22 cellular contexts compared by ENCODE assay signal in genomic region chr9:133924453-133924852, GRCh38.
"Had no signal": no experiment of that assay in that cellular context is flagged by ENCODE, and none has a peak within 500 bp of the region (broad histone marks: within the 10 kb centered on the region; RNA-seq: fewer than 3 reads in every experiment).

No MANE protein-coding gene starts in this region.

- H3K27ac ChIP-seq: cardiac muscle cell, gastrocnemius medialis, heart left ventricle, sigmoid colon, testis had no signal

- H3K4me1 Mint-ChIP-seq: activated CD4-positive, alpha-beta T cell treated with anti-CD3 and anti-CD28 coated beads for 36 hours; activated naive CD8-positive, alpha-beta T cell treated with anti-CD3 and anti-CD28 coated beads for 36 hours; WTC11 had no signal

- ATAC-seq: activated CD4-positive, alpha-beta T cell treated with anti-CD3 and anti-CD28 coated beads for 36 hours; activated T-cell treated with anti-CD3 and anti-CD28 coated beads, Interleukin-2, amount 50 U/mL, for 4 hours; gastrocnemius medialis; heart left ventricle; mucosa of descending colon; WTC11 had no signal

- H3K36me3 ChIP-seq: cardiac muscle cell, gastrocnemius medialis, heart left ventricle, sigmoid colon had no signal

- H3K9me3 Mint-ChIP-seq: activated naive CD8-positive, alpha-beta T cell treated with anti-CD3 and anti-CD28 coated beads for 36 hours; activated T-cell treated with anti-CD3 and anti-CD28 coated beads, Interleukin-2, amount 50 U/mL, for 4 hours; activated T-helper 2 cell treated with anti-CD3 and anti-CD28 coated beads, Interferon-gamma antibody, Interleukin-2, Interleukin-4, amounts not matched to agents 10 μg/mL and 5 μg/mL and 100 μg/mL, durations not matched to agents 14 hours and 24 hours and 36 hours; memory B cell had no signal

- DNase-seq: activated CD4-positive, alpha-beta T cell treated with anti-CD3 and anti-CD28 coated beads for 36 hours; activated CD4-positive, alpha-beta T cell treated with anti-CD3 and anti-CD28 coated beads, Interleukin-2, amount 50 U/mL, for 4 hours; activated CD8-positive, alpha-beta memory T cell treated with anti-CD3 and anti-CD28 coated beads, Interleukin-2, amount 50 U/mL, for 48 hours; activated naive CD4-positive, alpha-beta T cell; activated naive CD8-positive, alpha-beta T cell treated with anti-CD3 and anti-CD28 coated beads for 36 hours; activated T-cell treated with anti-CD3 and anti-CD28 coated beads, Interleukin-2, amount 50 U/mL, for 4 hours; effector CD4-positive, alpha-beta T cell; gastrocnemius medialis; heart left ventricle; mucosa of descending colon; nephron progenitor cell; occipital lobe; sigmoid colon; stimulated activated CD4-positive, alpha-beta T cell treated with anti-CD3 and anti-CD28 coated beads, Interleukin-15, amount 100 ng/mL, for 24 hours; stimulated activated naive CD4-positive, alpha-beta T cell; T-helper 9 cell; testis had no signal

- H3K36me3 Mint-ChIP-seq: activated naive CD8-positive, alpha-beta T cell treated with anti-CD3 and anti-CD28 coated beads for 36 hours had no signal

- H3K27ac Mint-ChIP-seq: activated CD4-positive, alpha-beta T cell treated with anti-CD3 and anti-CD28 coated beads for 36 hours; activated naive CD8-positive, alpha-beta T cell treated with anti-CD3 and anti-CD28 coated beads for 36 hours; activated T-helper 2 cell treated with anti-CD3 and anti-CD28 coated beads, Interferon-gamma antibody, Interleukin-2, Interleukin-4, amounts not matched to agents 10 μg/mL and 5 μg/mL and 100 μg/mL, durations not matched to agents 14 hours and 24 hours and 36 hours; memory B cell; nephron progenitor cell; WTC11 had no signal

- H3K9me3 ChIP-seq: gastrocnemius medialis, heart left ventricle, mucosa of descending colon, sigmoid colon, testis had no signal

- H3K27me3 Mint-ChIP-seq: activated CD4-positive, alpha-beta T cell treated with anti-CD3 and anti-CD28 coated beads for 36 hours; activated naive CD8-positive, alpha-beta T cell treated with anti-CD3 and anti-CD28 coated beads for 36 hours; memory B cell had no signal

- H3K4me3 Mint-ChIP-seq: activated CD4-positive, alpha-beta T cell treated with anti-CD3 and anti-CD28 coated beads for 36 hours; activated naive CD8-positive, alpha-beta T cell treated with anti-CD3 and anti-CD28 coated beads for 36 hours; activated T-cell treated with anti-CD3 and anti-CD28 coated beads, Interleukin-2, amount 50 U/mL, for 4 hours; memory B cell; nephron progenitor cell; WTC11 had no signal

- H3K4me1 ChIP-seq: gastrocnemius medialis, testis had no signal

- H3K4me2 ChIP-seq: smooth muscle cell had no signal

- H3K4me3 ChIP-seq: cardiac muscle cell, gastrocnemius medialis, heart left ventricle, mucosa of descending colon, sigmoid colon, smooth muscle cell, testis had no signal

- H3K27me3 ChIP-seq: cardiac muscle cell, heart left ventricle, sigmoid colon, testis had no signal
